1 cellular context compared by ENCODE assay signal in the genomic region with DNA sequence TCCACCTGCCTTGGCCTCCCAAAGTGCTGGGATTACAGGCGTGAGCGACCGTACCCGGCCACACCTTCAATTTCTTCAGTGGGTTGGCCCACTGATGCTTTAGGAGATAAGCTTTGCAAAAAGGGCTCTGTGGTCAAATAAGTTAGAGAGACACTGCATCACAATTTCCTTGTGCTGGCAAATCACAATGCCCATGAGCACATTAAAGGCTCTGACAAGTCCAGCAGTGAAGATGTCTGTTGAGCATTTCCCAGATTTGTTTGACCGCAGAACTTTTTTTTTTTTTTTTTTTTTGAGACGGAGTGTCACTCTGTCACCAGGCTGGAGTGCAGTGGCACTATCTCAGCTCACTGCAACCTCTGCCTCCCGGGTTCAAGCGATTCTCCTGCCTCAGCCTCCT.
TF ChIP-seq lines count a peak whose summit lies in the region.

No MANE protein-coding gene starts in this region.

TF ChIP-seq in K562, 482 proteins besides CTCF, POLR2A, EP300 and RAD21:
- TF ChIP-seq RBM25 (IDR thresholded peaks at IDR 0.05; ENCODE audit: low read depth, low read length, severe bottlenecking) (peak; percentile 65), ZNF239 (CRISPR knock-in tag; IDR thresholded peaks at IDR 0.05) (peak; percentile 98)
TF ChIP-seq in K562: peak in this region for 2; not testable (repeated sequence) for 480.
